In the genomic region with DNA sequence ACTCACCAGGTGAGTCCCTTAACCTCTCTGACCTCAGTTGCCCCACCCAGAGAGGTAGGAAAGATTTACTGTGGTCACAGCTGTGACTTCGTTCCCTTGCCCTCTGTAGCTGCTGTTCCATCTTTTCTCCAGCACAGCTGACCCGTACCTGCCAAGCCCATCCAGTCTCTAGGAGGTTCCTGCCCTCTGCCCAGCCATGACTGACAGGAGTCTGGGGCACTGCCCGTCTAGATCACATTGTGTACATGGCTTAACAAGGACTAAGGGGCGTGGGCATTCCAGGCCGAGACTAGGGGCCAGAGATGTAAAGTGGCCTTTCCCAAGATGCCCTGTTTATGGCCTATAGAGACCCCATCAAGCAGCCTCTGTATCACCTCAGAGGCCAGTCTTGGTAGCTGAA, we compare ENCODE assay signal across 1 cellular context.
TF ChIP-seq lines count a peak whose summit lies in the region.

No MANE protein-coding gene starts in this region.

TF ChIP-seq in H1, 55 proteins besides CTCF, POLR2A, EP300 and RAD21 (continued from another document):
- TF ChIP-seq SRF (IDR thresholded peaks at IDR 0.05; ENCODE audit: low read depth, low read length) (no peak), KDM5A (IDR thresholded peaks at IDR 0.05; ENCODE audit: low read length) (no peak), CBX5 (IDR thresholded peaks at IDR 0.05; ENCODE audit: low read depth, low read length) (no peak), JUND (IDR thresholded peaks at IDR 0.05; ENCODE audit: low read length) (no peak), ATF2 (IDR thresholded peaks at IDR 0.05; ENCODE audit: low read length) (no peak)
- TF ChIP-seq, protein P1, sequence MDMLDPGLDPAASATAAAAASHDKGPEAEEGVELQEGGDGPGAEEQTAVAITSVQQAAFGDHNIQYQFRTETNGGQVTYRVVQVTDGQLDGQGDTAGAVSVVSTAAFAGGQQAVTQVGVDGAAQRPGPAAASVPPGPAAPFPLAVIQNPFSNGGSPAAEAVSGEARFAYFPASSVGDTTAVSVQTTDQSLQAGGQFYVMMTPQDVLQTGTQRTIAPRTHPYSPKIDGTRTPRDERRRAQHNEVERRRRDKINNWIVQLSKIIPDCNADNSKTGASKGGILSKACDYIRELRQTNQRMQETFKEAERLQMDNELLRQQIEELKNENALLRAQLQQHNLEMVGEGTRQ (IDR thresholded peaks at IDR 0.05; ENCODE audit: low read length) = no peak
